ENCODE assay signal across 24 cellular contexts in genomic region chr2:117411983-117412382, GRCh38.
DNase-seq lines count a peak whose midpoint lies in the region; ATAC-seq and TF ChIP-seq lines count a peak whose summit lies in the region.
"Had no signal": no experiment of that assay in that cellular context is flagged by ENCODE, and none has a peak within 500 bp of the region (broad histone marks: within the 10 kb centered on the region; RNA-seq: fewer than 3 reads in every experiment).

No MANE protein-coding gene starts in this region.

- peaks cover 18% of the 10 kb centered on the region for H3K9me3 Mint-ChIP-seq in neural crest cell
- H3K9me3 Mint-ChIP-seq: activated CD4-positive, alpha-beta T cell treated with anti-CD3 and anti-CD28 coated beads, Interleukin-2, amount 10 ng/mL, durations not matched to agents 24 days and 14 days had no signal

- H3K27me3 ChIP-seq in PC-9 (ENCODE audit: insufficient read depth, low read depth), result no peaks in the 10 kb centered on the region
- H3K27me3 ChIP-seq: heart left ventricle, left lung, SJSA1 had no signal

- H3K36me3 Mint-ChIP-seq in neural crest cell (ENCODE audit: low read depth), result peaks cover 16% of the 10 kb centered on the region
- H3K36me3 Mint-ChIP-seq: activated naive CD4-positive, alpha-beta T cell treated with anti-CD3 and anti-CD28 coated beads, Interleukin-2, amount 50 U/mL, for 24 hours; CD8-positive, alpha-beta T cell; natural killer cell treated with Interleukin-12 subunit alpha and Interleukin-12 subunit beta and Interleukin-15 and Interleukin-18, amount 100 ng/mL, for 72 hours had no signal

- POLR2A ChIA-PET in PC-9 (lab: Charles Lee; ENCODE audit: unreplicated experiment), result no interaction called here

- H3K4me1 ChIP-seq in PC-9 (replicated peaks; ENCODE audit: insufficient read depth), result no peaks in the 10 kb centered on the region
- H3K4me1 ChIP-seq: heart left ventricle, left lung, SJSA1 had no signal

- ATAC-seq in GM18907 (IDR thresholded peaks at IDR 0.05; ENCODE audit: unreplicated experiment), result no peak
- ATAC-seq: activated T-cell treated with anti-CD3 and anti-CD28 coated beads, Interleukin-2, amount 50 U/mL, for 72 hours; CD8-positive, alpha-beta T cell; heart left ventricle; left lung; natural killer cell treated with Interleukin-12 subunit alpha and Interleukin-12 subunit beta and Interleukin-15 and Interleukin-18, amount 100 ng/mL, for 72 hours had no signal

- CTCF ChIA-PET in PC-9 (lab: Charles Lee), result no interaction called here

- no peak overlapping the region for H3K4me3 ChIP-seq in PC-9
- H3K4me3 ChIP-seq: heart left ventricle, left lung, SJSA1 had no signal

- no peaks in the 10 kb centered on the region for H3K36me3 ChIP-seq in PC-9 (ENCODE audit: low read depth)
- H3K36me3 ChIP-seq: heart left ventricle, left lung, SJSA1 had no signal

- TF ChIP-seq CTCF in C4-2B (conservative IDR thresholded peaks at IDR 0.05) (peak; percentile 54), PC-9 (conservative IDR thresholded peaks at IDR 0.05) (peak; percentile 61), neural crest cell (conservative IDR thresholded peaks at IDR 0.05) (peak; percentile 41)

- DNase-seq in HT-29 (ENCODE audit: low spot score) (peak; percentile 40), PC-9 (peak in 1 of 2 experiments; percentile 39), neural crest cell (ENCODE audit: low read depth, low spot score) (no peak), NCI-H2196 treated with DMSO at 0.1 percent for 48 hours (lab: John Stamatoyannopoulos, UW; ENCODE audit: unreplicated experiment) (no peak)
- no peak for DNase-seq in effector CD4-positive, alpha-beta T cell
- DNase-seq: activated CD4-positive, alpha-beta T cell treated with anti-CD3 and anti-CD28 coated beads, Interleukin-2, amount 10 ng/mL, durations not matched to agents 24 days and 14 days; activated T-cell treated with anti-CD3 and anti-CD28 coated beads, Interleukin-2, amount 50 U/mL, for 72 hours; anterior cingulate cortex; caudate nucleus; CD8-positive, alpha-beta T cell; dermis blood vessel endothelial cell; heart left ventricle; left lung; midbrain; NCI-H1694; NCI-H2227 treated with DMSO at 0.1 percent for 48 hours; NCI-H748 treated with DMSO at 0.1 percent for 48 hours; substantia nigra had no signal

- no peaks in the 10 kb centered on the region for H3K4me1 Mint-ChIP-seq in neural crest cell
- H3K4me1 Mint-ChIP-seq: activated CD4-positive, alpha-beta T cell treated with anti-CD3 and anti-CD28 coated beads, Interleukin-2, amount 10 ng/mL, durations not matched to agents 24 days and 14 days; activated naive CD4-positive, alpha-beta T cell treated with anti-CD3 and anti-CD28 coated beads, Interleukin-2, amount 50 U/mL, for 24 hours had no signal

- BruUV-seq in PC-9 (replicated peaks; lab: Mats Ljungman, UMichigan), result no TSS peak

- H3K9me2 ChIP-seq in PC-9 (ENCODE audit: insufficient read depth), result peaks cover 4% of the 10 kb centered on the region; the same call in 1 of the 2 replicates

- no peak overlapping the region for H2AFZ ChIP-seq in PC-9

- H3K79me2 ChIP-seq in PC-9 (ENCODE audit: low read depth), result no peaks in the 10 kb centered on the region

- H3K4me3 Mint-ChIP-seq in neural crest cell, result no peak overlapping the region
- H3K4me3 Mint-ChIP-seq: activated CD4-positive, alpha-beta T cell treated with anti-CD3 and anti-CD28 coated beads, Interleukin-2, amount 10 ng/mL, durations not matched to agents 24 days and 14 days; activated naive CD4-positive, alpha-beta T cell treated with anti-CD3 and anti-CD28 coated beads, Interleukin-2, amount 50 U/mL, for 24 hours; activated T-cell treated with anti-CD3 and anti-CD28 coated beads, Interleukin-2, amount 50 U/mL, for 72 hours; CD8-positive, alpha-beta T cell; natural killer cell treated with Interleukin-12 subunit alpha and Interleukin-12 subunit beta and Interleukin-15 and Interleukin-18, amount 100 ng/mL, for 72 hours; T-helper 1 cell treated with Interleukin-12 subunit alpha and Interleukin-12 subunit beta and Interleukin-4 antibody, amounts not matched to agents 30 μg/mL and 1 μg/mL, for 36 hours had no signal

- H3F3A ChIP-seq in PC-9 (ENCODE audit: insufficient read depth, low read depth), result no peaks in the 10 kb centered on the region

- no peaks in the 10 kb centered on the region for H4K20me1 ChIP-seq in PC-9 (ENCODE audit: insufficient read depth)

- H3K27ac Mint-ChIP-seq in neural crest cell (ENCODE audit: unreplicated experiment), result no peak overlapping the region
- H3K27ac Mint-ChIP-seq: activated CD4-positive, alpha-beta T cell treated with anti-CD3 and anti-CD28 coated beads, Interleukin-2, amount 10 ng/mL, durations not matched to agents 24 days and 14 days; activated naive CD4-positive, alpha-beta T cell treated with anti-CD3 and anti-CD28 coated beads, Interleukin-2, amount 50 U/mL, for 24 hours; activated T-cell treated with anti-CD3 and anti-CD28 coated beads, Interleukin-2, amount 50 U/mL, for 72 hours; CD8-positive, alpha-beta T cell; natural killer cell treated with Interleukin-12 subunit alpha and Interleukin-12 subunit beta and Interleukin-15 and Interleukin-18, amount 100 ng/mL, for 72 hours; T-helper 1 cell treated with Interleukin-12 subunit alpha and Interleukin-12 subunit beta and Interleukin-4 antibody, amounts not matched to agents 30 μg/mL and 1 μg/mL, for 36 hours had no signal

- no peak overlapping the region for H3K27ac ChIP-seq in C4-2B
- no peak overlapping the region for H3K27ac ChIP-seq in PC-9
- H3K27ac ChIP-seq: heart left ventricle, left lung, SJSA1 had no signal

- H3K9me3 ChIP-seq in PC-9 (ENCODE audit: insufficient read depth, low read depth), result no peaks in the 10 kb centered on the region
- H3K9me3 ChIP-seq: left lung, SJSA1 had no signal

- intact Hi-C loops in PC-9 (cut with micrococcal nuclease; ENCODE audit: unreplicated experiment), result no loop called here

- no peak overlapping the region for H3K4me2 ChIP-seq in PC-9

- H3K27me3 Mint-ChIP-seq in neural crest cell (ENCODE audit: low read depth), result no peaks in the 10 kb centered on the region
- H3K27me3 Mint-ChIP-seq: activated CD4-positive, alpha-beta T cell treated with anti-CD3 and anti-CD28 coated beads, Interleukin-2, amount 10 ng/mL, durations not matched to agents 24 days and 14 days; activated naive CD4-positive, alpha-beta T cell treated with anti-CD3 and anti-CD28 coated beads, Interleukin-2, amount 50 U/mL, for 24 hours; natural killer cell treated with Interleukin-12 subunit alpha and Interleukin-12 subunit beta and Interleukin-15 and Interleukin-18, amount 100 ng/mL, for 72 hours had no signal
